ENCODE assay signal across 13 cellular contexts in genomic region chr1:167984886-167985489, GRCh38. TPM values are rescaled to one million over a fixed set of nuclear protein-coding genes. Genes with fewer than 3 reads are reported as not detected.
DNase-seq lines count a peak whose midpoint lies in the region; ATAC-seq, FAIRE-seq and TF ChIP-seq lines count a peak whose summit lies in the region.
"Had no signal": no experiment of that assay in that cellular context is flagged by ENCODE, and none has a peak within 500 bp of the region (broad histone marks: within the 10 kb centered on the region; RNA-seq: fewer than 3 reads in every experiment).

No MANE protein-coding gene starts in this region.

- H3K27me3 Mint-ChIP-seq in Caco-2 (ENCODE audit: insufficient read depth, unreplicated experiment), result no peaks in the 10 kb centered on the region
- no peaks in the 10 kb centered on the region for H3K27me3 Mint-ChIP-seq in WTC11 (ENCODE audit: low read depth)

- H3K9me3 ChIP-seq in Caco-2 (no peaks in the 10 kb centered on the region), keratinocyte (ENCODE audit: control insufficient read depth, low read depth, low read length) (no peaks in the 10 kb centered on the region), lower lobe of right lung (no peaks in the 10 kb centered on the region)
- H3K9me3 ChIP-seq: esophagus muscularis mucosa had no signal

- H3K27ac Mint-ChIP-seq in Caco-2 (ENCODE audit: unreplicated experiment) (peak overlapping the region; percentile 20), WTC11 (peak overlapping the region; percentile 55)

- H3K4me1 Mint-ChIP-seq in Caco-2 (ENCODE audit: low read depth, unreplicated experiment), result no peaks in the 10 kb centered on the region
- peaks cover 17% of the 10 kb centered on the region for H3K4me1 Mint-ChIP-seq in WTC11

- H3K79me2 ChIP-seq in keratinocyte (ENCODE audit: control insufficient read depth, insufficient read depth, low read length), result peaks cover 29% of the 10 kb centered on the region

- POLR2A ChIA-PET in Caco-2 (lab: Charles Lee) (no interaction called here), HEK293T (lab: Yijun Ruan, JAX) (no interaction called here), WTC11 (lab: Charles Lee) (no interaction called here)

- peaks cover 2% of the 10 kb centered on the region for H3K9me1 ChIP-seq in keratinocyte (ENCODE audit: control insufficient read depth, extremely low read depth, insufficient read depth, low read length)

- ATAC-seq in WTC11 (no peak), lower lobe of right lung (no peak), HG02610 (IDR thresholded peaks at IDR 0.05; ENCODE audit: unreplicated experiment) (no peak)
- ATAC-seq: left cardiac atrium had no signal

- peaks cover 1% of the 10 kb centered on the region; the same call in 1 of the 2 replicates for H3K36me3 ChIP-seq in Caco-2 (ENCODE audit: control insufficient read depth, insufficient read depth, low read length)
- peaks cover 2 to 6% of the 10 kb centered on the region in 2 experiments for H3K36me3 ChIP-seq in keratinocyte (ENCODE audit: control insufficient read depth in 2 of 2, extremely low read depth in 1 of 2, insufficient read depth in 2 of 2, low read length in 2 of 2)
- H3K36me3 ChIP-seq in lower lobe of right lung, result peaks cover 5% of the 10 kb centered on the region

- BruUV-seq in Caco-2 (replicated peaks; lab: Mats Ljungman, UMichigan), result no TSS peak

- H3K9me3 Mint-ChIP-seq in Caco-2 (ENCODE audit: unreplicated experiment) (no peaks in the 10 kb centered on the region), WTC11 (no peaks in the 10 kb centered on the region)

- DNase-seq in Caco-2 (no peak), HEK293T (ENCODE audit: extremely low spot score) (no peak), WTC11 (ENCODE audit: low spot score) (no peak), keratinocyte (ENCODE audit: low read depth, low spot score) (no peak), lower lobe of right lung (no peak)
- no peak for DNase-seq in effector CD8-positive, alpha-beta T cell (lab: John Stamatoyannopoulos, UW)
- DNase-seq: activated effector memory CD4-positive, alpha-beta T cell treated with Interleukin-2 at 50 U/mL for 16 hours; hippocampal formation; left cardiac atrium; NCI-H187; NCI-H510A treated with DMSO at 0.1 percent for 48 hours had no signal

- no peak overlapping the region for H3K4me3 ChIP-seq in Caco-2 (ENCODE audit: low read depth, low read length)
- H3K4me3 ChIP-seq in keratinocyte (ENCODE audit: control insufficient read depth in 2 of 3, extremely low read depth in 1 of 3, insufficient read depth in 2 of 3, low read depth in 1 of 3, low read length in 3 of 3), result no peak overlapping the region
- H3K4me3 ChIP-seq in lower lobe of right lung, result no peak overlapping the region
- H3K4me3 ChIP-seq: esophagus muscularis mucosa had no signal

- TF ChIP-seq CTCF in Caco-2 (IDR thresholded peaks at IDR 0.05; ENCODE audit: insufficient read depth in 1 of 2, low read depth in 1 of 2, low read length in 1 of 2, severe bottlenecking in 1 of 2, unreplicated experiment in 1 of 2), result no peak
- no peak for TF ChIP-seq CTCF in WTC11 (IDR thresholded peaks at IDR 0.05)
- no peak for TF ChIP-seq CTCF in keratinocyte (optimal IDR thresholded peaks at IDR 0.05 in 1 of 3, IDR thresholded peaks at IDR 0.05 in 1 of 3, conservative IDR thresholded peaks at IDR 0.05 in 1 of 3; ENCODE audit: extremely low read depth in 1 of 3, insufficient read depth in 2 of 3, low read length in 3 of 3)
- no peak for TF ChIP-seq CTCF in lower lobe of right lung (IDR thresholded peaks at IDR 0.05)

- no peak overlapping the region for H2AFZ ChIP-seq in keratinocyte (ENCODE audit: control insufficient read depth, low read length)

- dilution Hi-C loops in keratinocyte (cut with MboI; ENCODE audit: extremely low pct_ligation_motif_present, low sequenced_read_pairs), result no loop called here

- H3K4me2 ChIP-seq in keratinocyte (ENCODE audit: control insufficient read depth, extremely low read depth, insufficient read depth, low read depth, low read length), result no peak overlapping the region

- peaks cover 29% of the 10 kb centered on the region for H3K36me3 Mint-ChIP-seq in Caco-2 (ENCODE audit: insufficient read depth, unreplicated experiment)
- peaks cover 6% of the 10 kb centered on the region; the same call in 1 of the 2 replicates for H3K36me3 Mint-ChIP-seq in WTC11

- H4K20me1 ChIP-seq in keratinocyte (ENCODE audit: control insufficient read depth, extremely low read depth, insufficient read depth, low read length), result no peaks in the 10 kb centered on the region

- no peak overlapping the region for H3K27ac ChIP-seq in keratinocyte (ENCODE audit: control insufficient read depth, insufficient read depth, low read length)
- no peak overlapping the region for H3K27ac ChIP-seq in lower lobe of right lung
- H3K27ac ChIP-seq: esophagus muscularis mucosa had no signal

- CTCF ChIA-PET in Caco-2 (lab: Charles Lee), result no interaction called here
- CTCF ChIA-PET in HEK293T (lab: Yijun Ruan, JAX), result no interaction called here
- CTCF ChIA-PET in WTC11 (lab: Charles Lee), result no interaction called here

- intact Hi-C loops in Caco-2 (cut with micrococcal nuclease; ENCODE audit: unreplicated experiment), result no loop called here
- intact Hi-C loops in lower lobe of right lung (cut with DNase I), result no loop called here

- peaks cover 9% of the 10 kb centered on the region for H3K4me1 ChIP-seq in Caco-2
- peaks cover 24% of the 10 kb centered on the region for H3K4me1 ChIP-seq in keratinocyte (ENCODE audit: control insufficient read depth, extremely low read depth, insufficient read depth, low read length)
- peaks cover 5% of the 10 kb centered on the region for H3K4me1 ChIP-seq in lower lobe of right lung

- peak; percentile 71 for FAIRE-seq in keratinocyte (lab: Jason Lieb, UNC)

- H3K27me3 ChIP-seq in Caco-2 (replicated peaks; ENCODE audit: control insufficient read depth, insufficient read depth, low read length) (no peaks in the 10 kb centered on the region), keratinocyte (ENCODE audit: control insufficient read depth, extremely low read depth, insufficient read depth, low read length) (no peaks in the 10 kb centered on the region), lower lobe of right lung (ENCODE audit: low read depth) (no peaks in the 10 kb centered on the region)
- H3K27me3 ChIP-seq: esophagus muscularis mucosa had no signal

- H3K4me3 Mint-ChIP-seq in Caco-2 (ENCODE audit: unreplicated experiment) (no peak overlapping the region), WTC11 (no peak overlapping the region)

- H3K9ac ChIP-seq in keratinocyte (ENCODE audit: control insufficient read depth, extremely low read depth, insufficient read depth, low read length), result no peak overlapping the region

TF ChIP-seq in HEK293T, 16 proteins besides CTCF, POLR2A, EP300 and RAD21:
- peak; percentile 67 for TF ChIP-seq L3MBTL2 (conservative IDR thresholded peaks at IDR 0.05)
- TF ChIP-seq SUZ12 (IDR thresholded peaks at IDR 0.05), result no peak
- no peak for TF ChIP-seq TARDBP (IDR thresholded peaks at IDR 0.05)
- no peak for TF ChIP-seq LEF1 (IDR thresholded peaks at IDR 0.05; ENCODE audit: borderline replicate concordance)
TF ChIP-seq in HEK293T: peak in this region for 1.

TF ChIP-seq in WTC11, 78 proteins besides CTCF, POLR2A, EP300 and RAD21:
- TF ChIP-seq TEAD1 (CRISPR knock-in tag; IDR thresholded peaks at IDR 0.05), result no peak
- TF ChIP-seq ZNF317 (CRISPR knock-in tag; IDR thresholded peaks at IDR 0.05; ENCODE audit: borderline replicate concordance, low read depth), result no peak
- TF ChIP-seq GTF2I (CRISPR knock-in tag; conservative IDR thresholded peaks at IDR 0.05), result no peak

RNA-seq across cellular contexts. Expression of gene MPC2, which starts 48.1 kb away (rescaled TPM):
- total RNA-seq in Caco-2 (2022) (159 and 169 TPM in 2 replicates), WTC11 (2021) (35.2 to 42.8 TPM (median 36.9 TPM) in 3 replicates), lower lobe of right lung (49.6 TPM)
- polyA plus RNA-seq in keratinocyte, result 27.1 to 61.6 TPM (median 36.2 TPM) in 3 replicates
- polyA plus RNA-seq in keratinocyte (2011; ENCODE audit: low read depth), result 9.5 TPM
- 33.4 and 47.1 TPM in 2 replicates for polyA plus RNA-seq in keratinocyte (2011; cell fraction: cytosol; rRNA removed)
- polyA plus RNA-seq in keratinocyte (2011; cell fraction: nucleus; rRNA removed), result 9.5 and 17.1 TPM in 2 replicates
- polyA plus RNA-seq in keratinocyte (2012; ENCODE audit: low replicate concordance), result 32.1 and 42.4 TPM in 2 replicates
- polyA minus RNA-seq in keratinocyte, result 3.1 to 9.3 TPM (median 9.0 TPM) in 3 replicates
- 25.7 TPM for polyA minus RNA-seq in keratinocyte (2011; cell fraction: cytosol; rRNA and poly(A)+ RNA removed)
- 2.1 TPM in 2 replicates for polyA minus RNA-seq in keratinocyte (2011; cell fraction: nucleus; rRNA and poly(A)+ RNA removed)

RNA-seq across cellular contexts. Expression of gene DCAF6, which starts 48.5 kb away (rescaled TPM):
- 41.9 and 53.0 TPM in 2 replicates for total RNA-seq in Caco-2 (2022)
- total RNA-seq in WTC11 (2021), result 13.5 to 17.4 TPM (median 16.1 TPM) in 3 replicates
- polyA plus RNA-seq in keratinocyte, result 70.0 to 109 TPM (median 78.6 TPM) in 3 replicates
- polyA plus RNA-seq in keratinocyte (2011; ENCODE audit: low read depth), result 92.4 TPM
- polyA plus RNA-seq in keratinocyte (2011; cell fraction: cytosol; rRNA removed), result 94.8 and 196 TPM in 2 replicates
- polyA plus RNA-seq in keratinocyte (2011; cell fraction: nucleus; rRNA removed), result 74.5 and 77.5 TPM in 2 replicates
- polyA plus RNA-seq in keratinocyte (2012; ENCODE audit: low replicate concordance), result 33.8 and 54.2 TPM in 2 replicates
- 25.5 to 201 TPM (median 124 TPM) in 3 replicates for polyA minus RNA-seq in keratinocyte
- 54.7 TPM for polyA minus RNA-seq in keratinocyte (2011; cell fraction: cytosol; rRNA and poly(A)+ RNA removed)
- 52.5 and 99.5 TPM in 2 replicates for polyA minus RNA-seq in keratinocyte (2011; cell fraction: nucleus; rRNA and poly(A)+ RNA removed)
- 50.6 TPM for total RNA-seq in lower lobe of right lung
